ENCODE assay signal across 1 cellular context in the genomic region with DNA sequence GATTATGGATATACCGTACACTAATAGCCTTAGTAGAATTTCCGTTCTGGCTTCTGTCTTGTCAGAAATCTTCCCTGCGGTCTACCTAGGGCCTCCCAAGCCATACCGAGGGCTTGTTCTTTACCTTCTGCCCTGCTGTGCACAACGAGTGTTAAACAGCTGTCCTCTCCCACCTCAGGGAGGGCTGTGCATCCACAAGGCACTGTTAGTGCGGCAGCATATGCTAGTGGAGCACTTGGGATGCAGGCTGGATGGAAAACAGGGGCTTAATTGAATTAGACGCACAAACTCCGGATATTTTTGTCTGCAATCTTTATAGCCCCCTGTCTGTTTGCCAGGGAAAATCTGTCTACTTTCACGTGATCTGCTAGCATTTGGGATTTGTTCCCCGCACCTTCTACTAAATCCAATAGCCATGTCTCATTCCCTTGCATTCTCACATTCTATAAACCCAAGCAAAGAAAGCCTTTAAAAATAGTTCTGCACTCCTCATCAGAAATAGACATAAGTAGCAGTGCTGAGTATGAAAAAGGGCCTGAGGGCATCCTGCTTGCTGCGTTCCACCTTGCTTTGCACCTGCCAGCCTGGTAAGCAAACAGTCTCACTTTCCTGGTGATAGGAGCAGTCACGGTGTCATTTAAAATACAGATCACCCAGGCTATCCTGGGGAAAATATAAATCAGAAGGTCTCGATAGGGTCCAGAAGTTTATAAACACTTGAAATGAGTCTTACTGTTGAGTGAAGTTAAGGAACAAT.
TF ChIP-seq lines count a peak whose summit lies in the region.

No MANE protein-coding gene starts in this region.

TF ChIP-seq in SK-N-SH treated with all-trans-retinoic acid at 6 μM for 48 hours, 23 proteins besides CTCF, POLR2A, EP300 and RAD21 (continued from another document):
- TF ChIP-seq, protein P1, sequence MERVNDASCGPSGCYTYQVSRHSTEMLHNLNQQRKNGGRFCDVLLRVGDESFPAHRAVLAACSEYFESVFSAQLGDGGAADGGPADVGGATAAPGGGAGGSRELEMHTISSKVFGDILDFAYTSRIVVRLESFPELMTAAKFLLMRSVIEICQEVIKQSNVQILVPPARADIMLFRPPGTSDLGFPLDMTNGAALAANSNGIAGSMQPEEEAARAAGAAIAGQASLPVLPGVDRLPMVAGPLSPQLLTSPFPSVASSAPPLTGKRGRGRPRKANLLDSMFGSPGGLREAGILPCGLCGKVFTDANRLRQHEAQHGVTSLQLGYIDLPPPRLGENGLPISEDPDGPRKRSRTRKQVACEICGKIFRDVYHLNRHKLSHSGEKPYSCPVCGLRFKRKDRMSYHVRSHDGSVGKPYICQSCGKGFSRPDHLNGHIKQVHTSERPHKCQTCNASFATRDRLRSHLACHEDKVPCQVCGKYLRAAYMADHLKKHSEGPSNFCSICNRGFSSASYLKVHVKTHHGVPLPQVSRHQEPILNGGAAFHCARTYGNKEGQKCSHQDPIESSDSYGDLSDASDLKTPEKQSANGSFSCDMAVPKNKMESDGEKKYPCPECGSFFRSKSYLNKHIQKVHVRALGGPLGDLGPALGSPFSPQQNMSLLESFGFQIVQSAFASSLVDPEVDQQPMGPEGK (CRISPR knock-in tag; IDR thresholded peaks at IDR 0.05; ENCODE audit: borderline replicate concordance) = no peak
- TF ChIP-seq ARNTL (CRISPR knock-in tag; IDR thresholded peaks at IDR 0.05; ENCODE audit: borderline replicate concordance, low read depth) (no peak), ZFP3 (CRISPR knock-in tag; IDR thresholded peaks at IDR 0.05) (no peak), ISL1 (CRISPR knock-in tag; IDR thresholded peaks at IDR 0.05) (no peak), SNAI2 (CRISPR knock-in tag; IDR thresholded peaks at IDR 0.05) (no peak), ESRRG (CRISPR knock-in tag; IDR thresholded peaks at IDR 0.05) (no peak), TCF4 (CRISPR knock-in tag; IDR thresholded peaks at IDR 0.05; ENCODE audit: borderline replicate concordance) (no peak), OSR1 (CRISPR knock-in tag; IDR thresholded peaks at IDR 0.05) (no peak), TOX (CRISPR knock-in tag; IDR thresholded peaks at IDR 0.05; ENCODE audit: borderline replicate concordance) (no peak), BACH2 (CRISPR knock-in tag; IDR thresholded peaks at IDR 0.05; ENCODE audit: borderline replicate concordance) (no peak), ZNF8 (CRISPR knock-in tag; IDR thresholded peaks at IDR 0.05) (no peak)
- TF ChIP-seq, protein P2, sequence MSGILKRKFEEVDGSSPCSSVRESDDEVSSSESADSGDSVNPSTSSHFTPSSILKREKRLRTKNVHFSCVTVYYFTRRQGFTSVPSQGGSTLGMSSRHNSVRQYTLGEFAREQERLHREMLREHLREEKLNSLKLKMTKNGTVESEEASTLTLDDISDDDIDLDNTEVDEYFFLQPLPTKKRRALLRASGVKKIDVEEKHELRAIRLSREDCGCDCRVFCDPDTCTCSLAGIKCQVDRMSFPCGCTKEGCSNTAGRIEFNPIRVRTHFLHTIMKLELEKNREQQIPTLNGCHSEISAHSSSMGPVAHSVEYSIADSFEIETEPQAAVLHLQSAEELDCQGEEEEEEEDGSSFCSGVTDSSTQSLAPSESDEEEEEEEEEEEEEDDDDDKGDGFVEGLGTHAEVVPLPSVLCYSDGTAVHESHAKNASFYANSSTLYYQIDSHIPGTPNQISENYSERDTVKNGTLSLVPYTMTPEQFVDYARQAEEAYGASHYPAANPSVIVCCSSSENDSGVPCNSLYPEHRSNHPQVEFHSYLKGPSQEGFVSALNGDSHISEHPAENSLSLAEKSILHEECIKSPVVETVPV (CRISPR knock-in tag; IDR thresholded peaks at IDR 0.05) = no peak
TF ChIP-seq in SK-N-SH treated with all-trans-retinoic acid at 6 μM for 48 hours: peak in this region for 0.
